18 cellular contexts compared by ENCODE assay signal in the genomic region with DNA sequence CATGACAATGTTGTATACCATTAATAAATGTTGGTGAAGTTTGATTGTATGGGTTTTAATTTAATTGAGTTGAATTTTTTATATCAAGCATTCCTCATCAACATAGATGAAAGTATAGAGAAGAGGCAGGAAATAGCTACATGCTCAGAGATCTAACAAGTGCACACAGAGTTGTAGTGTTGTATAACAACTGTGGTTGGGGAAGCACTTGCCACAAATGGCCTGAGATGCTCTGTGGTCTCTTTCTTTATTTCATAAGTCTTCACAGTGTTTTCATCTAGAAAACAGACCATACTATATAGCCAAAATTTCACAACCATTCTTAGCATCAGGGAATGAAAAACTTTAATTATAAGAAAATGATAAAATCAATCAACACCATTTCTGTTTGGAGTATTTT.
DNase-seq lines count a peak whose midpoint lies in the region; ATAC-seq and TF ChIP-seq lines count a peak whose summit lies in the region.
"Had no signal": no experiment of that assay in that cellular context is flagged by ENCODE, and none has a peak within 500 bp of the region (broad histone marks: within the 10 kb centered on the region; RNA-seq: fewer than 3 reads in every experiment).

No MANE protein-coding gene starts in this region.

- no peak overlapping the region for H2AK9ac ChIP-seq in IMR-90 (replicated peaks; ENCODE audit: low read depth, low read length, poor library complexity)

- intact Hi-C loops in IMR-90 (cut with micrococcal nuclease): loop anchor here (10.0 kb wide), 2 partner anchors 224 to 686 kb away; a partner anchor contains a TSS

- no peak overlapping the region for H2AK5ac ChIP-seq in IMR-90 (ENCODE audit: low read depth, low read length)

- no peak overlapping the region for H2BK15ac ChIP-seq in IMR-90 (ENCODE audit: low read depth, low read length)

- H4K91ac ChIP-seq in IMR-90 (ENCODE audit: insufficient read depth, low read depth, low read length): no peak overlapping the region

- H4K20me1 ChIP-seq in DND-41 (ENCODE audit: insufficient read depth, low read length) (no peaks in the 10 kb centered on the region), IMR-90 (ENCODE audit: insufficient read depth, low read length) (no peaks in the 10 kb centered on the region)
- H4K20me1 ChIP-seq: BLaER1 had no signal

- no peak overlapping the region for H3K27ac ChIP-seq in DND-41 (ENCODE audit: low read length)
- no peak overlapping the region for H3K27ac ChIP-seq in IMR-90 (ENCODE audit: insufficient read depth, low read length)
- H3K27ac ChIP-seq: BLaER1 had no signal

- no peaks in the 10 kb centered on the region for H3K27me3 ChIP-seq in DND-41 (ENCODE audit: insufficient read depth, low read length, poor library complexity)
- no peaks in the 10 kb centered on the region for H3K27me3 ChIP-seq in IMR-90 (ENCODE audit: control insufficient read depth, insufficient read depth, low read length)
- H3K27me3 ChIP-seq: BE2C, BLaER1 had no signal

- no peak for TF ChIP-seq RAD21 in IMR-90 (IDR thresholded peaks at IDR 0.05; ENCODE audit: low read length)

- H3K4me2 ChIP-seq in DND-41 (ENCODE audit: insufficient read depth, low read length): no peak overlapping the region
- H3K4me2 ChIP-seq in IMR-90 (ENCODE audit: low read depth, low read length): no peak overlapping the region
- H3K4me2 ChIP-seq: BLaER1 had no signal

- H3K9me3 ChIP-seq in DND-41 (ENCODE audit: insufficient read depth, low read length, severe bottlenecking) (no peaks in the 10 kb centered on the region), IMR-90 (ENCODE audit: control insufficient read depth, insufficient read depth, low read length) (no peaks in the 10 kb centered on the region)
- H3K9me3 ChIP-seq: BE2C, BLaER1 had no signal

- BruUV-seq in IMR-90 (replicated peaks; lab: Mats Ljungman, UMichigan): no TSS peak

- no peak overlapping the region for H3K23ac ChIP-seq in IMR-90 (ENCODE audit: low read depth, low read length)

- H3K56ac ChIP-seq in IMR-90 (ENCODE audit: extremely low read depth, insufficient read depth, low read length): no peak overlapping the region

- no peak overlapping the region; a peak in 1 of 4 replicates for H4K8ac ChIP-seq in IMR-90 (ENCODE audit: low read depth in 2 of 2, low read length in 2 of 2)

- H2AFZ ChIP-seq in DND-41 (ENCODE audit: low read depth, low read length) (no peak overlapping the region), IMR-90 (replicated peaks; ENCODE audit: low read length, poor library complexity) (no peak overlapping the region)

- no peaks in the 10 kb centered on the region for H3K36me3 ChIP-seq in DND-41 (ENCODE audit: insufficient read depth, low read length)
- no peaks in the 10 kb centered on the region for H3K36me3 ChIP-seq in IMR-90 (ENCODE audit: control insufficient read depth, insufficient read depth, low read length)
- H3K36me3 ChIP-seq: BE2C, BLaER1 had no signal

- peak overlapping the region; percentile 86; the same call in 1 of the 2 replicates for H2BK20ac ChIP-seq in IMR-90 (ENCODE audit: low read depth, low read length)

- H3K79me1 ChIP-seq in IMR-90 (ENCODE audit: low read depth in 1 of 2, low read length in 2 of 2): no peaks in the 10 kb centered on the region

- H2BK120ac ChIP-seq in IMR-90 (ENCODE audit: low read depth, low read length): peak overlapping the region; percentile 83

- H3K4ac ChIP-seq in IMR-90 (ENCODE audit: low read depth, low read length): peak overlapping the region; percentile 43

- peaks cover 7% of the 10 kb centered on the region; the same call in 1 of the 2 replicates for H3K4me1 ChIP-seq in DND-41 (ENCODE audit: insufficient read depth, low read length)
- H3K4me1 ChIP-seq in IMR-90 (ENCODE audit: control insufficient read depth, insufficient read depth, low read length): peaks cover 8% of the 10 kb centered on the region; the same call in 1 of the 2 replicates
- H3K4me1 ChIP-seq: BE2C, BLaER1 had no signal

- CTCF ChIA-PET in IMR-90 (lab: Yijun Ruan, JAX): no interaction called here

- no peak overlapping the region for H4K5ac ChIP-seq in IMR-90 (ENCODE audit: low read depth, low read length)

- peak; percentile 94 for ATAC-seq in DND-41 (ENCODE audit: insufficient read depth, low read depth)
- ATAC-seq in IMR-90 (ENCODE audit: low read depth): no peak

- dilution Hi-C loops in IMR-90 (cut with HindIII; ENCODE audit: low sequenced_read_pairs, unreplicated experiment): no loop called here

- in situ Hi-C loops in IMR-90 (cut with MboI; ENCODE audit: low sequenced_read_pairs): no loop called here

- no peak for TF ChIP-seq POLR2A in IMR-90 (IDR thresholded peaks at IDR 0.05; ENCODE audit: low read depth, low read length)

- no peak overlapping the region for H3K14ac ChIP-seq in IMR-90 (replicated peaks; ENCODE audit: low read depth, low read length)

- H3K4me3 ChIP-seq in DND-41 (ENCODE audit: low read depth in 1 of 2, low read length in 2 of 2) (no peak overlapping the region), IMR-90 (ENCODE audit: insufficient read depth, low read depth, low read length) (no peak overlapping the region)
- H3K4me3 ChIP-seq: BLaER1 had no signal

- no peaks in the 10 kb centered on the region for H3K9me1 ChIP-seq in IMR-90 (ENCODE audit: insufficient read depth, low read length)

- TF ChIP-seq CTCF in DND-41 (IDR thresholded peaks at IDR 0.05; ENCODE audit: borderline replicate concordance, extremely low read depth, low read length, poor library complexity, severe bottlenecking): no peak
- no peak for TF ChIP-seq CTCF in IMR-90 (conservative IDR thresholded peaks at IDR 0.05; ENCODE audit: low read depth, low read length)

- DNase-seq in DND-41 (peak; percentile 17), IMR-90 (no peak), MV-4-11 (lab: John Stamatoyannopoulos, UW) (peak; percentile 16), myocyte (ENCODE audit: low read depth) (peak; percentile 16), NOMO-1 treated with dmso at 0.1 percent for 144 hours (lab: John Stamatoyannopoulos, UW; ENCODE audit: unreplicated experiment) (no peak), HCEC 1CT (no peak), DMS79 (lab: John Stamatoyannopoulos, UW) (no peak), NCI-H2029 (lab: John Stamatoyannopoulos, UW) (no peak)
- DNase-seq: 8988T; ACHN; BE2C; C1 segment of cervical spinal cord; CD4-positive, alpha-beta memory T cell; CD4-positive, CD25-positive, alpha-beta regulatory T cell; CD8-positive, alpha-beta memory T cell; COR-L47; GF-D8 had no signal

- H3K9ac ChIP-seq in DND-41 (ENCODE audit: low read depth, low read length) (no peak overlapping the region), IMR-90 (ENCODE audit: low read depth, low read length) (no peak overlapping the region)
- H3K9ac ChIP-seq: BLaER1 had no signal

- no peak overlapping the region; the same call in 1 of the 2 replicates for H3K18ac ChIP-seq in IMR-90 (ENCODE audit: low read depth, low read length)

- POLR2A ChIA-PET in IMR-90 (lab: Charles Lee; ENCODE audit: unreplicated experiment): no interaction called here

- H3K79me2 ChIP-seq in DND-41 (ENCODE audit: insufficient read depth, low read length): no peaks in the 10 kb centered on the region

- H2BK5ac ChIP-seq in IMR-90 (ENCODE audit: low read depth, low read length, poor library complexity, severe bottlenecking): no peak overlapping the region

TF ChIP-seq in IMR-90, 13 proteins besides CTCF, POLR2A, EP300 and RAD21:
- TF ChIP-seq RCOR1 (IDR thresholded peaks at IDR 0.05; ENCODE audit: insufficient replicate concordance, low read length) (no peak), CHD1 (IDR thresholded peaks at IDR 0.05; ENCODE audit: low read depth, low read length) (no peak), NFE2L2 (IDR thresholded peaks at IDR 0.05; ENCODE audit: low read depth, low read length) (no peak), BHLHE40 (IDR thresholded peaks at IDR 0.05; ENCODE audit: low read depth, low read length) (no peak), MAFK (IDR thresholded peaks at IDR 0.05; ENCODE audit: low read depth, low read length) (no peak), RFX5 (IDR thresholded peaks at IDR 0.05; ENCODE audit: low read depth, low read length) (no peak), FOS (IDR thresholded peaks at IDR 0.05; ENCODE audit: low read depth, low read length) (no peak), SMC3 (IDR thresholded peaks at IDR 0.05; ENCODE audit: low read depth, low read length) (no peak), MXI1 (IDR thresholded peaks at IDR 0.05; ENCODE audit: borderline replicate concordance, low read depth, low read length) (no peak)
- TF ChIP-seq, protein P1, sequence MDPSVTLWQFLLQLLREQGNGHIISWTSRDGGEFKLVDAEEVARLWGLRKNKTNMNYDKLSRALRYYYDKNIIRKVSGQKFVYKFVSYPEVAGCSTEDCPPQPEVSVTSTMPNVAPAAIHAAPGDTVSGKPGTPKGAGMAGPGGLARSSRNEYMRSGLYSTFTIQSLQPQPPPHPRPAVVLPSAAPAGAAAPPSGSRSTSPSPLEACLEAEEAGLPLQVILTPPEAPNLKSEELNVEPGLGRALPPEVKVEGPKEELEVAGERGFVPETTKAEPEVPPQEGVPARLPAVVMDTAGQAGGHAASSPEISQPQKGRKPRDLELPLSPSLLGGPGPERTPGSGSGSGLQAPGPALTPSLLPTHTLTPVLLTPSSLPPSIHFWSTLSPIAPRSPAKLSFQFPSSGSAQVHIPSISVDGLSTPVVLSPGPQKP (IDR thresholded peaks at IDR 0.05; ENCODE audit: borderline replicate concordance, low read depth, low read length): no peak
- TF ChIP-seq, protein P2, sequence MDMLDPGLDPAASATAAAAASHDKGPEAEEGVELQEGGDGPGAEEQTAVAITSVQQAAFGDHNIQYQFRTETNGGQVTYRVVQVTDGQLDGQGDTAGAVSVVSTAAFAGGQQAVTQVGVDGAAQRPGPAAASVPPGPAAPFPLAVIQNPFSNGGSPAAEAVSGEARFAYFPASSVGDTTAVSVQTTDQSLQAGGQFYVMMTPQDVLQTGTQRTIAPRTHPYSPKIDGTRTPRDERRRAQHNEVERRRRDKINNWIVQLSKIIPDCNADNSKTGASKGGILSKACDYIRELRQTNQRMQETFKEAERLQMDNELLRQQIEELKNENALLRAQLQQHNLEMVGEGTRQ (IDR thresholded peaks at IDR 0.05; ENCODE audit: low read depth, low read length): no peak

Comparison
In these comparisons a context has a peak if more than half of its experiments do, and no peak if none do; other contexts are left out.
1. DNase-seq: peak in DND-41 (single experiment), MV-4-11 (single experiment) and myocyte (single experiment); none in IMR-90 (single experiment), NOMO-1 treated with dmso at 0.1 percent for 144 hours (single experiment), HCEC 1CT (single experiment), DMS79 (single experiment) and NCI-H2029 (single experiment).